In the genomic region with DNA sequence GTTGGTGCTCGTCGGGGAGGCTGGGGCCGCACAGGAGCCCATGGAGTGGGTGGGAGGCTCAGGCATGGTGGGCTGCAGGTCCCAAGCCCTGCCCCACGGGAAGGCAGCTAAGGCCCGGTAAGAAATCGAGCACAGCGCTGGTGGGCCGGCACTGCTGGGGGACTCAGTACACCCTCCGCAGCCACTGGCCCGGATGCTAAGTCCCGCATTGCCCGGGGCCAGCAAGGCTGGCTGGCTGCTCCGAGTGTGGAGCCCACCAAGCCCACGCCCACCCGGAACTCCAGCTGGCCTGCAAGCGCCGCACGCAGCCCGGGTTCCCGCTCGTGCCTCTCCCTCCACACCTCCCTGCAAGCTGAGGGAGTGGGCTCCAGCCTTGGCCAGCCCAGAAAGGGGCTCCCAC, we compare ENCODE assay signal across 12 cellular contexts. TPM values are rescaled to one million over a fixed set of nuclear protein-coding genes. Genes with fewer than 3 reads are reported as not detected.
"Had no signal": no experiment of that assay in that cellular context is flagged by ENCODE, and none has a peak within 500 bp of the region (broad histone marks: within the 10 kb centered on the region; RNA-seq: fewer than 3 reads in every experiment).

No MANE protein-coding gene starts in this region.

RNA-seq across cellular contexts. Expression of a gene that starts 39.2 kb away (rescaled TPM):
- total RNA-seq: activated naive CD4-positive, alpha-beta T cell treated with anti-CD3 and anti-CD28 coated beads for 36 hours; activated naive CD4-positive, alpha-beta T cell treated with anti-CD3 and anti-CD28 coated beads, Interleukin-2, amount 50 U/mL, for 72 hours; activated naive CD8-positive, alpha-beta T cell treated with anti-CD3 and anti-CD28 coated beads for 36 hours; activated naive CD8-positive, alpha-beta T cell treated with anti-CD3 and anti-CD28 coated beads, Interleukin-2, amount 10 ng/mL, durations not matched to agents 7 days and 5 days; activated T-cell treated with anti-CD3 and anti-CD28 coated beads, Interleukin-2, amount 50 U/mL, for 4 hours; activated T-cell treated with anti-CD3 and anti-CD28 coated beads, Interleukin-2, amount 50 U/mL, for 72 hours; activated T-helper 1 cell treated with anti-CD3 and anti-CD28 coated beads, Interleukin-12 subunit alpha, Interleukin-12 subunit beta, Interleukin-2, Interleukin-4 antibody, amounts not matched to agents 30 ng/mL and 10 ng/mL and 1 ng/mL, durations not matched to agents 14 hours and 24 hours and 36 hours; activated T-helper 17 cell treated with anti-CD3 and anti-CD28 coated beads, Interleukin-2, amount 50 U/mL, for 72 hours; activated T-helper 2 cell treated with anti-CD3 and anti-CD28 coated beads, Interferon-gamma antibody, Interleukin-2, Interleukin-4, amounts not matched to agents 10 μg/mL and 5 μg/mL and 100 μg/mL, durations not matched to agents 14 hours and 24 hours and 36 hours; aorta; ascending aorta; bronchial epithelial cell had no signal
